21 cellular contexts compared by ENCODE assay signal in genomic region chr7:34851431-34851830, GRCh38.
DNase-seq lines count a peak whose midpoint lies in the region; ATAC-seq, FAIRE-seq and TF ChIP-seq lines count a peak whose summit lies in the region.
"Had no signal": no experiment of that assay in that cellular context is flagged by ENCODE, and none has a peak within 500 bp of the region (broad histone marks: within the 10 kb centered on the region; RNA-seq: fewer than 3 reads in every experiment).

No MANE protein-coding gene starts in this region.

- no peak for ATAC-seq in activated CD4-positive, CD25-positive, alpha-beta regulatory T cell treated with anti-CD3 and anti-CD28 coated beads, Interleukin-2, amount 50 U/mL, for 24 hours
- ATAC-seq: T-cell had no signal

- no peak overlapping the region for H2BK5ac ChIP-seq in H1 (ENCODE audit: low read depth, low read length)

- H2AK5ac ChIP-seq in H1 (ENCODE audit: low read depth, low read length) = no peak overlapping the region

- H4K8ac ChIP-seq in H1 (ENCODE audit: extremely low read depth, insufficient read depth, low read length) = no peak overlapping the region

- DNase-seq in DMS 273 (lab: John Stamatoyannopoulos, UW; ENCODE audit: unreplicated experiment) = peak; percentile 90
- DNase-seq in HFFc6 = no peak
- DNase-seq in NCI-H524 (lab: John Stamatoyannopoulos, UW) = peak; percentile 62 to 86
- no peak for DNase-seq in H1 (ENCODE audit: low read depth in 1 of 2, low spot score in 2 of 2)
- no peak for DNase-seq in NCI-H146 (lab: John Stamatoyannopoulos, UW)
- no peak for DNase-seq in GM19239 (ENCODE audit: insufficient read length, low spot score)
- no peak for DNase-seq in prostate gland (ENCODE audit: low spot score)
- DNase-seq: DMS79, GOT3, Kasumi-1, NCI-H1417 treated with DMSO at 0.1 percent for 48 hours, NCI-H2029, OCI-M1, SJCRH30, T-cell had no signal

- H3K4me3 Mint-ChIP-seq in HFFc6 = no peak overlapping the region
- H3K4me3 Mint-ChIP-seq: B cell, CD14-positive monocyte, T-cell had no signal

- H2BK120ac ChIP-seq in H1 (replicated peaks; ENCODE audit: low read depth, low read length) = no peak overlapping the region

- intact Hi-C loops in prostate gland (cut with DNase I) = no loop called here

- H3K79me2 ChIP-seq in H1 (ENCODE audit: control insufficient read depth in 1 of 2, insufficient read depth in 2 of 2, low read length in 2 of 2) = no peaks in the 10 kb centered on the region

- H4K20me1 ChIP-seq in H1 (replicated peaks in 1 of 2; ENCODE audit: control insufficient read depth in 1 of 2, insufficient read depth in 2 of 2, low read length in 2 of 2) = no peaks in the 10 kb centered on the region

- no peak overlapping the region for H2BK20ac ChIP-seq in H1 (ENCODE audit: low read length)

- H3K27me3 ChIP-seq in H1 (replicated peaks in 1 of 4; ENCODE audit: control insufficient read depth in 3 of 4, extremely low read depth in 1 of 4, insufficient read depth in 3 of 4, low read length in 3 of 4) (no peaks in the 10 kb centered on the region), prostate gland (replicated peaks; ENCODE audit: insufficient read depth) (no peaks in the 10 kb centered on the region)
- H3K27me3 ChIP-seq: SJCRH30 had no signal

- no peaks in the 10 kb centered on the region; the same call in 1 of the 2 replicates for H3K27me3 Mint-ChIP-seq in HFFc6 (ENCODE audit: insufficient read depth)

- POLR2A ChIA-PET in H1 (lab: Charles Lee; ENCODE audit: partially characterized antibody) = no interaction called here

- no peak overlapping the region for H3K4me2 ChIP-seq in H1 (ENCODE audit: insufficient read depth in 1 of 2, low read depth in 2 of 2, low read length in 2 of 2)

- TF ChIP-seq CTCF in HFFc6 (IDR thresholded peaks at IDR 0.05) (no peak), H1 (IDR thresholded peaks at IDR 0.05; ENCODE audit: control extremely low read depth in 1 of 3, insufficient read depth in 1 of 3, low read depth in 1 of 3, low read length in 3 of 3) (no peak), prostate gland (IDR thresholded peaks at IDR 0.05) (no peak)

- FAIRE-seq in H1 (lab: Jason Lieb, UNC) = no peak
- FAIRE-seq in GM19239 (lab: Jason Lieb, UNC) = no peak
- FAIRE-seq: A204.1, D721Med, RCC 7860 had no signal

- H3K27ac ChIP-seq in H1 (ENCODE audit: low read depth, low read length) = no peak overlapping the region
- no peak overlapping the region for H3K27ac ChIP-seq in prostate gland
- H3K27ac ChIP-seq: SJCRH30 had no signal

- no peak overlapping the region for H3K56ac ChIP-seq in H1 (replicated peaks; ENCODE audit: insufficient read length, low read depth, low read length)

- peaks cover 24% of the 10 kb centered on the region for H3K4me1 Mint-ChIP-seq in HFFc6 (ENCODE audit: low read depth)
- H3K4me1 Mint-ChIP-seq: B cell, CD14-positive monocyte, T-cell had no signal

- H3K4me3 ChIP-seq in H1 (ENCODE audit: extremely low read depth in 1 of 4, insufficient read depth in 2 of 4, low read depth in 3 of 4, low read length in 4 of 4) (no peak overlapping the region), prostate gland (no peak overlapping the region)
- H3K4me3 ChIP-seq: SJCRH30 had no signal

- no peaks in the 10 kb centered on the region for H3K79me1 ChIP-seq in H1 (ENCODE audit: low read depth, low read length)

- TF ChIP-seq POLR2A in H1 (IDR thresholded peaks at IDR 0.05; ENCODE audit: control extremely low read depth in 1 of 2, low read depth in 2 of 2, low read length in 2 of 2) (no peak), prostate gland (IDR thresholded peaks at IDR 0.05) (no peak)

- H4K5ac ChIP-seq in H1 (ENCODE audit: insufficient read length, low read depth, low read length) = no peak overlapping the region

- no peaks in the 10 kb centered on the region for H3K36me3 Mint-ChIP-seq in HFFc6 (ENCODE audit: low read depth)
- H3K36me3 Mint-ChIP-seq: CD14-positive monocyte, T-cell had no signal

- no peak overlapping the region for H3K9ac ChIP-seq in H1 (replicated peaks in 1 of 4; ENCODE audit: extremely low read depth in 1 of 4, low read depth in 3 of 4, low read length in 3 of 4)

- no peak overlapping the region for H2BK12ac ChIP-seq in H1 (ENCODE audit: low read depth, low read length)

- no peak overlapping the region for H4K91ac ChIP-seq in H1 (replicated peaks; ENCODE audit: insufficient read length, low read length)

- no peaks in the 10 kb centered on the region for H3K23me2 ChIP-seq in H1 (ENCODE audit: low read depth, low read length)

- CTCF ChIA-PET in H1 (lab: Charles Lee; ENCODE audit: partially characterized antibody) = interaction anchor here (0.8 to 1.2 kb wide), 3 partner anchors 27 to 186 kb away, joined by 3 read pairs; partner anchors contain the start of gene DPY19L1

- no peak overlapping the region for H3K18ac ChIP-seq in H1 (ENCODE audit: extremely low read depth, low read length)

- H3K14ac ChIP-seq in H1 (ENCODE audit: insufficient read length) = no peak overlapping the region

- H3K9me3 Mint-ChIP-seq in HFFc6 = no peaks in the 10 kb centered on the region
- H3K9me3 Mint-ChIP-seq: T-cell had no signal

- H3K36me3 ChIP-seq in H1 (ENCODE audit: control insufficient read depth in 2 of 4, insufficient read depth in 4 of 4, low read length in 3 of 4) = no peaks in the 10 kb centered on the region
- no peaks in the 10 kb centered on the region for H3K36me3 ChIP-seq in prostate gland
- H3K36me3 ChIP-seq: SJCRH30 had no signal

- H3K23ac ChIP-seq in H1 (ENCODE audit: insufficient read length) = no peak overlapping the region

- H2BK15ac ChIP-seq in H1 (ENCODE audit: low read length) = no peak overlapping the region

- H3K4ac ChIP-seq in H1 (replicated peaks; ENCODE audit: insufficient read length, low read depth, low read length) = peak overlapping the region; percentile 21

- H3K9me3 ChIP-seq in H1 (ENCODE audit: insufficient read depth in 2 of 2, low read depth in 1 of 2, low read length in 1 of 2) (no peaks in the 10 kb centered on the region), prostate gland (no peaks in the 10 kb centered on the region)
- H3K9me3 ChIP-seq: SJCRH30 had no signal

- WGBS in H1 (ENCODE audit: extremely low coverage in 1 of 2, insufficient coverage in 1 of 2, insufficient read length in 1 of 2, insufficient replicate concordance in 2 of 2, low coverage in 1 of 2, low lambda C conversion rate in 2 of 2, missing lambda C conversion rate in 1 of 2), 2 experiments = 91% methylated on average over 2 of the region's 2 CpGs; no CpG with 5 or more reads in 1 of the 2 experiments
- 28% methylated on average over 2 of the region's 2 CpGs for WGBS in prostate gland

- no peaks in the 10 kb centered on the region for H3K4me1 ChIP-seq in H1 (replicated peaks in 1 of 4; ENCODE audit: control insufficient read depth in 3 of 4, insufficient read depth in 4 of 4, low read length in 3 of 4)
- no peaks in the 10 kb centered on the region for H3K4me1 ChIP-seq in prostate gland (replicated peaks)
- H3K4me1 ChIP-seq: SJCRH30 had no signal

- TF ChIP-seq EP300 in H1 (IDR thresholded peaks at IDR 0.05; ENCODE audit: borderline replicate concordance in 1 of 2, low read depth in 2 of 2, low read length in 2 of 2) = no peak

- H3K27ac Mint-ChIP-seq in HFFc6 = peak overlapping the region; percentile 95
- H3K27ac Mint-ChIP-seq: B cell, CD14-positive monocyte, T-cell had no signal

- no peak overlapping the region for H2AFZ ChIP-seq in H1 (ENCODE audit: low read length)

- no peak for TF ChIP-seq RAD21 in H1 (IDR thresholded peaks at IDR 0.05 in 1 of 2, conservative IDR thresholded peaks at IDR 0.05 in 1 of 2; ENCODE audit: low read depth in 2 of 2, low read length in 2 of 2)

TF ChIP-seq in H1, 55 proteins besides CTCF, POLR2A, EP300 and RAD21:
- TF ChIP-seq CEBPB (IDR thresholded peaks at IDR 0.05; ENCODE audit: low read depth, low read length) = no peak
- TF ChIP-seq POU5F1 (IDR thresholded peaks at IDR 0.05; ENCODE audit: low read depth, low read length) = no peak
- no peak for TF ChIP-seq SAP30 (IDR thresholded peaks at IDR 0.05; ENCODE audit: insufficient read depth, insufficient replicate concordance, low read length)
- no peak for TF ChIP-seq SIN3A (conservative IDR thresholded peaks at IDR 0.05 in 1 of 2, IDR thresholded peaks at IDR 0.05 in 1 of 2; ENCODE audit: low read depth in 1 of 2, low read length in 2 of 2)
- no peak for TF ChIP-seq KDM1A (IDR thresholded peaks at IDR 0.05; ENCODE audit: borderline replicate concordance, low read length)
- TF ChIP-seq RNF2 (IDR thresholded peaks at IDR 0.05; ENCODE audit: borderline replicate concordance, low read depth, low read length, missing control alignments, poor library complexity, severe bottlenecking) = no peak
- TF ChIP-seq EZH2 (IDR thresholded peaks at IDR 0.05; ENCODE audit: low read depth, low read length, severe bottlenecking) = no peak
- TF ChIP-seq CBX8 (IDR thresholded peaks at IDR 0.05; ENCODE audit: borderline replicate concordance, low read depth, low read length) = no peak
- TF ChIP-seq SIRT6 (IDR thresholded peaks at IDR 0.05; ENCODE audit: low read length) = no peak
- TF ChIP-seq SIX5 (IDR thresholded peaks at IDR 0.05; ENCODE audit: low read depth, low read length) = no peak
- no peak for TF ChIP-seq E2F6 (IDR thresholded peaks at IDR 0.05)
- no peak for TF ChIP-seq BRCA1 (IDR thresholded peaks at IDR 0.05; ENCODE audit: low read depth, low read length)
- no peak for TF ChIP-seq YY1 (IDR thresholded peaks at IDR 0.05; ENCODE audit: low read depth, low read length)
- no peak for TF ChIP-seq TBP (IDR thresholded peaks at IDR 0.05; ENCODE audit: low read depth, low read length)
- TF ChIP-seq CREB1 (IDR thresholded peaks at IDR 0.05) = no peak
- no peak for TF ChIP-seq SUZ12 (IDR thresholded peaks at IDR 0.05; ENCODE audit: low read length)
- no peak for TF ChIP-seq PHF8 (conservative IDR thresholded peaks at IDR 0.05; ENCODE audit: low read depth, low read length)
TF ChIP-seq in H1: peak in this region for 0.

Comparison
In these comparisons a context has a peak if more than half of its experiments do, and no peak if none do; other contexts are left out.
1. DNase-seq: peak in DMS 273 (single experiment) and NCI-H524 (2 of 2); none in HFFc6 (single experiment), H1 (0 of 2), NCI-H146 (single experiment), GM19239 (single experiment) and prostate gland (single experiment).